In genomic region chr11:106278391-106278790, GRCh38 we compare ENCODE assay signal across 22 cellular contexts.
DNase-seq lines count a peak whose midpoint lies in the region; ATAC-seq and TF ChIP-seq lines count a peak whose summit lies in the region.
"Had no signal": no experiment of that assay in that cellular context is flagged by ENCODE, and none has a peak within 500 bp of the region (broad histone marks: within the 10 kb centered on the region; RNA-seq: fewer than 3 reads in every experiment).

No MANE protein-coding gene starts in this region.

- no peak overlapping the region for H3K4me2 ChIP-seq in mesenchymal stem cell (ENCODE audit: low read length, poor library complexity, severe bottlenecking)
- H3K4me2 ChIP-seq: A549, SK-N-SH had no signal

- peaks cover 2% of the 10 kb centered on the region for H3K9me3 ChIP-seq in mesenchymal stem cell (ENCODE audit: control insufficient read depth, low read length)
- H3K9me3 ChIP-seq: A549, SK-N-SH had no signal

- no peak overlapping the region for H2BK15ac ChIP-seq in mesenchymal stem cell (ENCODE audit: low read depth, poor library complexity, severe bottlenecking)

- H3K4me3 ChIP-seq in mesenchymal stem cell (ENCODE audit: insufficient read depth in 1 of 2, low read depth in 1 of 2, low read length in 2 of 2): no peak overlapping the region
- H3K4me3 ChIP-seq: A549 had no signal

- H4K91ac ChIP-seq in mesenchymal stem cell (ENCODE audit: low read length): no peak overlapping the region

- no peak overlapping the region for H3K4ac ChIP-seq in mesenchymal stem cell (ENCODE audit: low read depth in 1 of 2, low read length in 2 of 2)

- no peak overlapping the region for H4K8ac ChIP-seq in mesenchymal stem cell (ENCODE audit: low read length)

- CTCF ChIA-PET in activated CD8-positive, alpha-beta T cell treated with anti-CD3 and anti-CD28 coated beads for 36 hours (lab: Charles Lee): no interaction called here

- H3K27ac Mint-ChIP-seq in activated CD8-positive, alpha-beta T cell treated with anti-CD3 and anti-CD28 coated beads for 36 hours: no peak overlapping the region

- peaks cover 2% of the 10 kb centered on the region for H3K4me1 ChIP-seq in mesenchymal stem cell (ENCODE audit: control insufficient read depth, insufficient read depth, low read depth, low read length)

- POLR2A ChIA-PET in activated CD8-positive, alpha-beta T cell treated with anti-CD3 and anti-CD28 coated beads for 36 hours (lab: Charles Lee): no interaction called here

- H2AK5ac ChIP-seq in mesenchymal stem cell (ENCODE audit: low read length, severe bottlenecking): no peak overlapping the region

- H3K18ac ChIP-seq in mesenchymal stem cell (ENCODE audit: low read depth in 1 of 2, low read length in 2 of 2): no peak overlapping the region

- no peak overlapping the region for H3K27ac ChIP-seq in mesenchymal stem cell (ENCODE audit: low read length, poor library complexity, severe bottlenecking)
- H3K27ac ChIP-seq: A549, C4-2B had no signal

- no peak overlapping the region for H3K23ac ChIP-seq in mesenchymal stem cell (ENCODE audit: low read length in 2 of 2)

- no peaks in the 10 kb centered on the region for H3K79me1 ChIP-seq in mesenchymal stem cell (replicated peaks; ENCODE audit: low read length, poor library complexity, severe bottlenecking)

- no peak for TF ChIP-seq CTCF in activated CD8-positive, alpha-beta T cell treated with anti-CD3 and anti-CD28 coated beads for 36 hours (IDR thresholded peaks at IDR 0.05)

- H3K9me3 Mint-ChIP-seq in activated CD8-positive, alpha-beta T cell treated with anti-CD3 and anti-CD28 coated beads for 36 hours: peaks cover 2% of the 10 kb centered on the region

- no peaks in the 10 kb centered on the region for H3K36me3 Mint-ChIP-seq in activated CD8-positive, alpha-beta T cell treated with anti-CD3 and anti-CD28 coated beads for 36 hours (ENCODE audit: low read depth)

- DNase-seq in AG20443 (ENCODE audit: low spot score) (peak; percentile 21), OCI-M1 (lab: John Stamatoyannopoulos, UW) (peak; percentile 17), fibroblast of gingiva (ENCODE audit: low read depth) (peak; percentile 9), mesenchymal stem cell (peak; percentile 48)
- DNase-seq in stimulated activated naive CD4-positive, alpha-beta T cell (lab: John Stamatoyannopoulos, UW): no peak
- DNase-seq in activated CD8-positive, alpha-beta T cell treated with anti-CD3 and anti-CD28 coated beads for 36 hours: no peak
- DNase-seq: AML-193, DMS79 treated with DMSO at 0.1 percent for 48 hours, GOT3, Kasumi-1, MM.1S, NCI-H1694 treated with DMSO at 0.1 percent for 48 hours, NCI-H510A treated with DMSO at 0.1 percent for 48 hours, NCI-H774, PC-3, RPMI8226, SHP77 treated with DMSO at 0.1 percent for 48 hours, SK-N-SH had no signal

- H2BK12ac ChIP-seq in mesenchymal stem cell (ENCODE audit: low read length in 2 of 2): no peak overlapping the region

- H3K27me3 ChIP-seq in mesenchymal stem cell (ENCODE audit: control insufficient read depth in 1 of 2, insufficient read depth in 1 of 2, low read length in 2 of 2): no peaks in the 10 kb centered on the region

- H3K4me1 Mint-ChIP-seq in activated CD8-positive, alpha-beta T cell treated with anti-CD3 and anti-CD28 coated beads for 36 hours (ENCODE audit: low read depth): no peaks in the 10 kb centered on the region

- no peak overlapping the region for H2BK5ac ChIP-seq in mesenchymal stem cell (ENCODE audit: low read depth, low read length, poor library complexity, severe bottlenecking)

- no peak overlapping the region for H3K14ac ChIP-seq in mesenchymal stem cell (ENCODE audit: low read length in 2 of 2)

- H3K9ac ChIP-seq in mesenchymal stem cell (ENCODE audit: low read length): no peak overlapping the region
- H3K9ac ChIP-seq: SK-N-SH had no signal

- intact Hi-C loops in activated CD8-positive, alpha-beta T cell treated with anti-CD3 and anti-CD28 coated beads for 36 hours (cut with micrococcal nuclease): no loop called here

- no peak overlapping the region for H3K4me3 Mint-ChIP-seq in activated CD8-positive, alpha-beta T cell treated with anti-CD3 and anti-CD28 coated beads for 36 hours

- peaks cover 1% of the 10 kb centered on the region for H3K27me3 Mint-ChIP-seq in activated CD8-positive, alpha-beta T cell treated with anti-CD3 and anti-CD28 coated beads for 36 hours

- H2BK120ac ChIP-seq in mesenchymal stem cell (ENCODE audit: low read depth, low read length): no peak overlapping the region

- no peaks in the 10 kb centered on the region for H3K36me3 ChIP-seq in mesenchymal stem cell (ENCODE audit: control insufficient read depth in 1 of 2, insufficient read depth in 2 of 2, low read depth in 1 of 2, low read length in 2 of 2)

- no peak for ATAC-seq in activated CD8-positive, alpha-beta T cell treated with anti-CD3 and anti-CD28 coated beads for 36 hours
- ATAC-seq in GM21723 (IDR thresholded peaks at IDR 0.05; ENCODE audit: unreplicated experiment): no peak
- ATAC-seq: A549, HCT116, PC-3 had no signal

- no peak overlapping the region for H2AFZ ChIP-seq in mesenchymal stem cell (ENCODE audit: low read depth, low read length)

Comparison
In these comparisons a context has a peak if more than half of its experiments do, and no peak if none do; other contexts are left out.
1. DNase-seq: peak in AG20443 (single experiment), OCI-M1 (single experiment), fibroblast of gingiva (single experiment) and mesenchymal stem cell (single experiment); none in stimulated activated naive CD4-positive, alpha-beta T cell (0 of 6) and activated CD8-positive, alpha-beta T cell treated with anti-CD3 and anti-CD28 coated beads for 36 hours (single experiment).